ENCODE assay signal across 12 cellular contexts in the genomic region with DNA sequence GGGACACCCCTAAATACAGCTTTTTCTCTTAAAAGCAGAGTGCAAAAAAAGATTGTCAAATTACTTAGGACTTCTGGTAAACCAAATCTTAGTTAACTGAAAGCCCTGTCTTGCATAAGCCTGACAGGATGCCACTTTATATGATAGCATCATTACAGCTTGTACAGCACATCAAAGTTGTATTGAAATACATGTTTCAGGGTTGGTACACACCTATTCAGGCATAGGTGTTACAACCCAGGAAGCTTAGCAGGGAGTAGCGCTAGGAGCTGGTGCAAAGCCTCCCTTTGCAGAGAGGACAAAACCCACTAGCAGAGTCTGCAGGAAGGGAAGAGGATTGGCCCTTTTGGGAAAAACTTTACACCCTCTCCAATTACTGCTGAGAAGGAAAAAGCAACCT.
A peak's percentile ranks its signal among the peaks of the same experiment; 100 is the strongest.
DNase-seq lines count a peak whose midpoint lies in the region; ATAC-seq and TF ChIP-seq lines count a peak whose summit lies in the region.
"Had no signal": no experiment of that assay in that cellular context is flagged by ENCODE, and none has a peak within 500 bp of the region (broad histone marks: within the 10 kb centered on the region; RNA-seq: fewer than 3 reads in every experiment).

No MANE protein-coding gene starts in this region.

- H3F3A ChIP-seq in MM.1S (ENCODE audit: insufficient read depth, low read length), result peaks cover 50% of the 10 kb centered on the region

- H3K79me2 ChIP-seq in MM.1S (ENCODE audit: low read length), result no peaks in the 10 kb centered on the region
- H3K79me2 ChIP-seq: hepatocyte had no signal

- no peak overlapping the region for H3K9ac ChIP-seq in MM.1S (ENCODE audit: low read length)

- TF ChIP-seq CTCF in MM.1S (IDR thresholded peaks at IDR 0.05; ENCODE audit: low read length), result no peak

- H3K4me1 ChIP-seq in MM.1S (ENCODE audit: low read length), result peaks cover 82% of the 10 kb centered on the region

- H2AFZ ChIP-seq in MM.1S (ENCODE audit: low read length), result no peak overlapping the region
- H2AFZ ChIP-seq: hepatocyte had no signal

- H3K4me3 ChIP-seq in MM.1S (ENCODE audit: low read length) (no peak overlapping the region), skin epidermis (no peak overlapping the region)
- H3K4me3 ChIP-seq: hepatocyte had no signal

- no peaks in the 10 kb centered on the region for H3K27me3 ChIP-seq in MM.1S (replicated peaks; ENCODE audit: insufficient read depth, low read length)
- H3K27me3 ChIP-seq: hepatocyte had no signal

- DNase-seq in NK-92 treated with Interleukin-12 subunit alpha and Interleukin-12 subunit beta, amount 100 ng/mL, for 24 hours (lab: John Stamatoyannopoulos, UW), result peak; percentile 20
- no peak for DNase-seq in NK-92 (lab: John Stamatoyannopoulos, UW; ENCODE audit: unreplicated experiment)
- DNase-seq in MM.1S, result no peak
- DNase-seq in central memory CD4-positive, alpha-beta T cell, result peak; percentile 63
- no peak for DNase-seq in activated CD4-positive, CD25-positive, alpha-beta regulatory T cell (lab: John Stamatoyannopoulos, UW)
- DNase-seq in DMS53 treated with DMSO at 0.1 percent for 48 hours (lab: John Stamatoyannopoulos, UW; ENCODE audit: unreplicated experiment), result no peak
- DNase-seq: DMS79, NCI-H1694, retina had no signal

- no peak for ATAC-seq in HG03378 (IDR thresholded peaks at IDR 0.05; ENCODE audit: unreplicated experiment)

- H3K27ac ChIP-seq in MM.1S (ENCODE audit: low read length) (peak overlapping the region; percentile 88; the same call in 1 of the 2 replicates), skin epidermis (peak overlapping the region in 18 of 21 experiments; percentile 6 to 87 (median 63))
- H3K27ac ChIP-seq: hepatocyte had no signal

- no peaks in the 10 kb centered on the region for H3K9me3 ChIP-seq in MM.1S (replicated peaks; ENCODE audit: insufficient read depth, low read length)

- no peak overlapping the region for H3K4me2 ChIP-seq in MM.1S (ENCODE audit: low read depth, low read length)
- H3K4me2 ChIP-seq: hepatocyte had no signal

- no peaks in the 10 kb centered on the region for H4K20me1 ChIP-seq in MM.1S (ENCODE audit: insufficient read depth, low read length)

- H3K9me2 ChIP-seq in MM.1S (replicated peaks; ENCODE audit: insufficient read depth, low read length), result no peaks in the 10 kb centered on the region

- no peaks in the 10 kb centered on the region for H3K36me3 ChIP-seq in MM.1S (replicated peaks; ENCODE audit: insufficient read depth, low read length)

Comparison
In these comparisons a context has a peak if more than half of its experiments do, and no peak if none do; other contexts are left out.
1. DNase-seq: peak in NK-92 treated with Interleukin-12 subunit alpha and Interleukin-12 subunit beta, amount 100 ng/mL, for 24 hours (single experiment) and central memory CD4-positive, alpha-beta T cell (single experiment); none in NK-92 (single experiment), MM.1S (single experiment), activated CD4-positive, CD25-positive, alpha-beta regulatory T cell (0 of 4) and DMS53 treated with DMSO at 0.1 percent for 48 hours (single experiment).